ENCODE assay signal across 8 cellular contexts in the genomic region with DNA sequence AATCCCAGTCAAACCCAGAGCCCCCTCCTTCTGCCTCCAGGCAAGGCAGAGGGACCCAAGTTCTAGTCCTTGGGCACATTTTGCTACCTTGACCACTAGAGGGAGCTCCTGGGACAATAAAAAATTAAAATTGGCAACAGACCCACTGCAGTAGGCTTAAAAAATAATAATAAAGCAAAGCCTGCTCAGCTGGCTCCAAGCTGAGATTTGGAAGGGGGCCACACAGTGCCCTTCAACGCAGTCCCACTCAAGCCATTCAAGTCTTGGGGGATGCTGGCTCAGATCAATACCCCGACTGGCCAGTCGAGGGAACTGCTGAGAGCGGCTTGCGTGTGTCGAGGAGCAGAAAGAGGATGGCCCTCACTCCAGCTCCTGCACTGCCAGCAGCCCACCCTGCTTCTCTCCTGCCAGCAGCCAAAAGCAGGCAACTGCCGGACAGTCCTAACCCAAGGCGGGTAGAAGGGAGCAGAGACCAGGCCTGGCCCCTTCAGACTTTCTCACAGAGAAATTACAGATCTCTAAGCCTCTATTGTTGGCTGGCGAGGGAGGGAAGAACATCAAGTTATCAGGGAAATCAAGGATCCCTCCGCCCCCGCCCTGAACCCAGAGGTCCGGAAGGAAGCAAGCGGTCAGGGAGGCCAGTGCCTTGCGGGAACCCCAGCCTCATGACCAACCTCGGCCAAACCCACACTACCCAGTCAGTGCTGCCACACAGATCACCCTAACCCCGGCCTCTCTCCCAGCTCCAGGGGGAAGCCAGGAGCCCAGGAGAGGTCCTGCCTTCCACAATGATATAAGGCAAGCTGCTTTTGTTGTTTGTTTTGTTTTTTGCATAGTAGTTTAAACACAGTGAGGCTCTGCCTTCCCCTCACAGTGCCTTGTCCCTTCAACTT. TPM values are rescaled to one million over a fixed set of nuclear protein-coding genes. Genes with fewer than 3 reads are reported as not detected.
DNase-seq lines count a peak whose midpoint lies in the region; ATAC-seq lines count a peak whose summit lies in the region.

No MANE protein-coding gene starts in this region.

- DNase-seq in NCI-H1436 (lab: John Stamatoyannopoulos, UW) (peak; percentile 19), NCI-H1436 treated with DMSO at 0.1 percent for 48 hours (lab: John Stamatoyannopoulos, UW) (no peak), NCI-H2107 treated with DMSO at 0.1 percent for 48 hours (lab: John Stamatoyannopoulos, UW; ENCODE audit: unreplicated experiment) (peak; percentile 21), cerebellum (ENCODE audit: low spot score) (peak; percentile 79), left kidney (ENCODE audit: low read depth, low spot score) (peak; percentile 77)
- peak; percentile 28 for DNase-seq in activated CD4-positive, alpha-beta T cell treated with anti-CD3 and anti-CD28 coated beads for 1 hour
- DNase-seq in stimulated activated CD4-positive, alpha-beta T cell treated with anti-CD3 and anti-CD28 coated beads, Interleukin-4, amount 100 ng/mL, for 48 hours (ENCODE audit: low read depth in 2 of 2), result peak; percentile 26 to 38

- no peak for ATAC-seq in HG02763 (IDR thresholded peaks at IDR 0.05; ENCODE audit: unreplicated experiment)

RNA-seq across cellular contexts. Expression of a gene that starts 4.9 kb away (rescaled TPM):
- total RNA-seq in cerebellum, result 6.6 TPM

RNA-seq across cellular contexts. Expression of a gene that starts 47.8 kb away (rescaled TPM):
- not detected for total RNA-seq in cerebellum

RNA-seq across cellular contexts. Expression of a gene that starts 49.2 kb away (rescaled TPM):
- total RNA-seq in cerebellum, result 6.5 TPM
